Comparison of ENCODE assay signal across 8 cellular contexts in genomic region chr18:79506191-79507075, GRCh38.
DNase-seq lines count a peak whose midpoint lies in the region; ATAC-seq and TF ChIP-seq lines count a peak whose summit lies in the region.

No MANE protein-coding gene starts in this region.

- no peaks in the 10 kb centered on the region for H3K27me3 Mint-ChIP-seq in naive B cell

- H3K9me3 Mint-ChIP-seq in naive B cell, result no peaks in the 10 kb centered on the region

- TF ChIP-seq CTCF in choroid plexus epithelial cell (conservative IDR thresholded peaks at IDR 0.05; ENCODE audit: low read depth, low read length), result no peak

- ATAC-seq in HG03354 (IDR thresholded peaks at IDR 0.05; ENCODE audit: poor library complexity, severe bottlenecking, unreplicated experiment) (peak; percentile 52), naive B cell (ENCODE audit: low read depth in 2 of 2) (peak; percentile 65), GM21619 (IDR thresholded peaks at IDR 0.05; ENCODE audit: unreplicated experiment) (no peak)

- H3K27ac Mint-ChIP-seq in naive B cell, result peak overlapping the region; percentile 85 to 98 (median 96)

- peaks cover 55 to 61% (median 56%) of the 10 kb centered on the region in 3 donors for H3K4me1 Mint-ChIP-seq in naive B cell

- H3K4me3 Mint-ChIP-seq in naive B cell, result peak overlapping the region; percentile 68 to 91 (median 80)

- peaks cover 0 to 9% of the 10 kb centered on the region in 2 donors for H3K36me3 Mint-ChIP-seq in naive B cell

- H3K4me3 ChIP-seq in choroid plexus epithelial cell (ENCODE audit: low read depth, low read length), result no peak overlapping the region

- peak; percentile 37 to 48 for DNase-seq in AML-193 (lab: John Stamatoyannopoulos, UW)
- DNase-seq in choroid plexus epithelial cell (ENCODE audit: low read depth), result peak; percentile 71
- peak; percentile 69 for DNase-seq in naive B cell
- no peak for DNase-seq in NCI-H2081 treated with DMSO at 0.1 percent for 48 hours (lab: John Stamatoyannopoulos, UW)
- DNase-seq in stimulated activated CD8-positive, alpha-beta memory T cell treated with anti-CD3 and anti-CD28 coated beads, Interleukin-4, amount 100 ng/mL, for 48 hours, result no peak
- no peak for DNase-seq in NCI-H1694 (lab: John Stamatoyannopoulos, UW)

Comparison
In these comparisons a context has a peak if more than half of its experiments do, and no peak if none do; other contexts are left out.
1. DNase-seq: peak in AML-193 (2 of 2), choroid plexus epithelial cell (single experiment) and naive B cell (single experiment); none in NCI-H2081 treated with DMSO at 0.1 percent for 48 hours (single experiment), stimulated activated CD8-positive, alpha-beta memory T cell treated with anti-CD3 and anti-CD28 coated beads, Interleukin-4, amount 100 ng/mL, for 48 hours (single experiment) and NCI-H1694 (single experiment).